ENCODE assay signal across 8 cellular contexts in genomic region chr3:159929181-159929893, GRCh38. TPM values are rescaled to one million over a fixed set of nuclear protein-coding genes. Genes with fewer than 3 reads are reported as not detected.
A peak's percentile ranks its signal among the peaks of the same experiment; 100 is the strongest.
DNase-seq lines count a peak whose midpoint lies in the region; ATAC-seq and TF ChIP-seq lines count a peak whose summit lies in the region.

No MANE protein-coding gene starts in this region.

- no peak for TF ChIP-seq POLR2A in adrenal gland (IDR thresholded peaks at IDR 0.05)

- intact Hi-C loops in adrenal gland (cut with DNase I) (no loop called here), upper lobe of right lung (cut with DNase I) (no loop called here)

- H3K4me1 ChIP-seq in adrenal gland (replicated peaks in 1 of 2) = no peaks in the 10 kb centered on the region
- no peaks in the 10 kb centered on the region for H3K4me1 ChIP-seq in upper lobe of right lung

- H3K36me3 ChIP-seq in adrenal gland (replicated peaks in 1 of 2) (no peaks in the 10 kb centered on the region), upper lobe of right lung (no peaks in the 10 kb centered on the region)

- 75 to 84% (median 83%) methylated on average over 8 of the region's 8 CpGs for WGBS in adrenal gland, 4 donors

- H3K9me3 ChIP-seq in adrenal gland (replicated peaks in 1 of 3) (peaks cover 0 to 2% (median 0%) of the 10 kb centered on the region in 3 donors), upper lobe of right lung (no peaks in the 10 kb centered on the region)

- H3K27me3 ChIP-seq in adrenal gland (no peaks in the 10 kb centered on the region), upper lobe of right lung (no peaks in the 10 kb centered on the region)

- TF ChIP-seq CTCF in adrenal gland (IDR thresholded peaks at IDR 0.05) (peak in 4 of 6 experiments; percentile 17 to 36 (median 22)), upper lobe of right lung (IDR thresholded peaks at IDR 0.05) (peak; percentile 34)

- H3K4me3 ChIP-seq in adrenal gland = no peak overlapping the region
- no peak overlapping the region for H3K4me3 ChIP-seq in upper lobe of right lung

- peak overlapping the region in 2 of 5 donors; percentile 48 to 54 for H3K27ac ChIP-seq in adrenal gland
- H3K27ac ChIP-seq in upper lobe of right lung = peak overlapping the region; percentile 28

- ATAC-seq in GM21515 (IDR thresholded peaks at IDR 0.05; ENCODE audit: unreplicated experiment) (peak; percentile 52), upper lobe of right lung (peak; percentile 91)

- peak; percentile 64 for DNase-seq in GM04504 (ENCODE audit: low read depth)
- peak; percentile 75 for DNase-seq in HS-5 (ENCODE audit: low read depth)
- peak in 1 of 7 donors; percentile 21 for DNase-seq in adrenal gland
- peak; percentile 68 for DNase-seq in kidney glomerular epithelial cell (lab: John Stamatoyannopoulos, UW)
- no peak for DNase-seq in upper lobe of right lung
- DNase-seq in NCI-H1092 treated with DMSO at 0.1 percent for 48 hours (lab: John Stamatoyannopoulos, UW) = no peak
- DNase-seq in NCI-H510A treated with DMSO at 0.1 percent for 48 hours (lab: John Stamatoyannopoulos, UW) = no peak

RNA-seq across cellular contexts. Expression of gene IL12A, which starts 59.3 kb away (rescaled TPM):
- 1 to 10 TPM in 1 of 8 donors, under 1 TPM in 2, not detected in 5; 0.15 to 2.8 (median 0.91) TPM for total RNA-seq in adrenal gland
- under 1 TPM; 0.10 to 0.24 (median 0.18) TPM for polyA plus RNA-seq in adrenal gland
- total RNA-seq in upper lobe of right lung = 0.96 TPM

Comparison
In these comparisons a context has a peak if more than half of its experiments do, and no peak if none do; other contexts are left out.
1. DNase-seq: peak in GM04504 (single experiment), HS-5 (single experiment) and kidney glomerular epithelial cell (single experiment); none in upper lobe of right lung (single experiment), NCI-H1092 treated with DMSO at 0.1 percent for 48 hours (single experiment) and NCI-H510A treated with DMSO at 0.1 percent for 48 hours (single experiment).